23 cellular contexts compared by ENCODE assay signal in the genomic region with DNA sequence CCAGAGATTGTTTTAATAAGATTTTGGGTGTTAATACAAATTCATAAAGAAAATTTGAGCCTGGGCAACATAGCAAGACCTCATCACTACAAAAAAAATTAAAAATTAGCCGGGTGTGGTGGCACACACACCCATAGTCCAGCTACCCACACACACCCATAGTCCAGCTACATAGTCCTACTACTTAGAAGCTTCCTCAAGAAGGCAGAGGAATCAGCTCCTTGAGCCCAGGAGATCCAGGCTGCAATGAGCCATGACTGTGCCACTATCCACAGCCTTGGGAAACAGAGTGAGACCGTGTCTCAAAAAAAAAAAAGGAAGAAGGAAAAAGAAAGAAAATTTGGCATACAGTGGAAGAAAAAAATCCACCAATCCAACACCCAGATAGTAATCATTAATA.
"Had no signal": no experiment of that assay in that cellular context is flagged by ENCODE, and none has a peak within 500 bp of the region (broad histone marks: within the 10 kb centered on the region; RNA-seq: fewer than 3 reads in every experiment).

No MANE protein-coding gene starts in this region.

- DNase-seq: activated CD4-positive, alpha-beta T cell treated with anti-CD3 and anti-CD28 coated beads for 1 hour; activated CD4-positive, alpha-beta T cell treated with anti-CD3 and anti-CD28 coated beads, Interleukin-2, amount 50 U/mL, for 1 hour; activated CD8-positive, alpha-beta T cell treated with anti-CD3 and anti-CD28 coated beads, Interleukin-2, amount 10 ng/mL, durations not matched to agents 7 days and 5 days; activated gamma-delta T cell treated with Interleukin-2 at 50 U/mL for 16 hours; colonic mucosa; esophagus squamous epithelium; heart right ventricle; left ventricle myocardium inferior; naive B cell; occipital lobe; posterior cingulate gyrus; sigmoid colon; stimulated activated CD4-positive, alpha-beta T cell treated with anti-CD3 and anti-CD28 coated beads, Interleukin-15, amount 100 ng/mL, for 24 hours; T-cell; testis; WERI-Rb-1 had no signal

- H3K27me3 ChIP-seq: breast epithelium, colonic mucosa, esophagus squamous epithelium, heart right ventricle, sigmoid colon, testis, upper lobe of left lung had no signal

- H3K9me3 ChIP-seq: breast epithelium, colonic mucosa, esophagus squamous epithelium, heart right ventricle, left ventricle myocardium inferior, sigmoid colon, testis, upper lobe of left lung had no signal

- H3K27ac ChIP-seq: breast epithelium, colonic mucosa, esophagus squamous epithelium, heart right ventricle, left ventricle myocardium inferior, sigmoid colon, testis, upper lobe of left lung, WERI-Rb-1 had no signal

- ATAC-seq: activated CD8-positive, alpha-beta T cell treated with anti-CD3 and anti-CD28 coated beads, Interleukin-2, amount 10 ng/mL, durations not matched to agents 7 days and 5 days; stimulated activated memory B cell treated with anti-CD40 and anti-IgM and Interleukin-4, amounts not matched to agents 10 μg/mL and 1 μg/mL and 100 μg/mL, for 72 hours; T-cell had no signal

- H3K4me3 Mint-ChIP-seq: activated CD8-positive, alpha-beta T cell treated with anti-CD3 and anti-CD28 coated beads, Interleukin-2, amount 10 ng/mL, durations not matched to agents 7 days and 5 days; activated naive CD8-positive, alpha-beta T cell; activated T-helper 1 cell treated with anti-CD3 and anti-CD28 coated beads, Interleukin-12 subunit alpha, Interleukin-12 subunit beta, Interleukin-2, Interleukin-4 antibody, amounts not matched to agents 30 ng/mL and 10 ng/mL and 1 ng/mL, durations not matched to agents 14 hours and 24 hours and 36 hours; neural crest cell; stimulated activated memory B cell treated with anti-CD40 and anti-IgM and Interleukin-4, amounts not matched to agents 10 μg/mL and 1 μg/mL and 100 μg/mL, for 72 hours; T-cell had no signal

- H3K27me3 Mint-ChIP-seq: activated naive CD8-positive, alpha-beta T cell; naive B cell; stimulated activated memory B cell treated with anti-CD40 and anti-IgM and Interleukin-4, amounts not matched to agents 10 μg/mL and 1 μg/mL and 100 μg/mL, for 72 hours; T-cell had no signal

- H3K9me3 Mint-ChIP-seq: activated T-helper 1 cell treated with anti-CD3 and anti-CD28 coated beads, Interleukin-12 subunit alpha, Interleukin-12 subunit beta, Interleukin-2, Interleukin-4 antibody, amounts not matched to agents 30 ng/mL and 10 ng/mL and 1 ng/mL, durations not matched to agents 14 hours and 24 hours and 36 hours; naive B cell; stimulated activated memory B cell treated with anti-CD40 and anti-IgM and Interleukin-4, amounts not matched to agents 10 μg/mL and 1 μg/mL and 100 μg/mL, for 72 hours; T-cell had no signal

- H3K36me3 Mint-ChIP-seq: naive B cell had no signal

- H3K4me3 ChIP-seq: breast epithelium, colonic mucosa, esophagus squamous epithelium, heart right ventricle, left ventricle myocardium inferior, sigmoid colon, smooth muscle cell, testis, upper lobe of left lung had no signal

- H3K27ac Mint-ChIP-seq: activated CD8-positive, alpha-beta T cell treated with anti-CD3 and anti-CD28 coated beads, Interleukin-2, amount 10 ng/mL, durations not matched to agents 7 days and 5 days; activated naive CD8-positive, alpha-beta T cell; activated T-helper 1 cell treated with anti-CD3 and anti-CD28 coated beads, Interleukin-12 subunit alpha, Interleukin-12 subunit beta, Interleukin-2, Interleukin-4 antibody, amounts not matched to agents 30 ng/mL and 10 ng/mL and 1 ng/mL, durations not matched to agents 14 hours and 24 hours and 36 hours; stimulated activated memory B cell treated with anti-CD40 and anti-IgM and Interleukin-4, amounts not matched to agents 10 μg/mL and 1 μg/mL and 100 μg/mL, for 72 hours; T-cell had no signal

- H3K36me3 ChIP-seq: breast epithelium, colonic mucosa, esophagus squamous epithelium, heart right ventricle, left ventricle myocardium inferior, sigmoid colon, upper lobe of left lung had no signal

- H3K4me1 ChIP-seq: breast epithelium, colonic mucosa had no signal
